ENCODE assay signal across 8 cellular contexts in genomic region chr13:60396783-60397692, GRCh38. TPM values are rescaled to one million over a fixed set of nuclear protein-coding genes. Genes with fewer than 3 reads are reported as not detected.
DNase-seq lines count a peak whose midpoint lies in the region; ATAC-seq lines count a peak whose summit lies in the region.

Gene TDRD3 (plus strand): TSS chr13:60397220. CDS start chr13:60397365, 145 bp downstream.

- H2BK15ac ChIP-seq in mesenchymal stem cell (ENCODE audit: low read depth, poor library complexity, severe bottlenecking): peak within 1 kb of the TSS; percentile 63

- H3K4me3 Mint-ChIP-seq in effector memory CD8-positive, alpha-beta T cell: peak within 1 kb of the TSS; percentile 92 to 93

- no peak within 1 kb of the TSS for H2AK5ac ChIP-seq in mesenchymal stem cell (ENCODE audit: low read length, severe bottlenecking)

- under 1% methylated on average over 38 of the region's 82 CpGs for WGBS in mesenchymal stem cell

- peak within 1 kb of the TSS in 1 of 2 experiments; percentile 35 for H3K23ac ChIP-seq in mesenchymal stem cell (ENCODE audit: low read length in 2 of 2)

- H3K18ac ChIP-seq in mesenchymal stem cell (ENCODE audit: low read depth in 1 of 2, low read length in 2 of 2): peak within 1 kb of the TSS; percentile 89 to 93

- peak within 1 kb of the TSS; percentile 82 to 91 for H3K4ac ChIP-seq in mesenchymal stem cell (ENCODE audit: low read depth in 1 of 2, low read length in 2 of 2)

- H3K4me1 Mint-ChIP-seq in effector memory CD8-positive, alpha-beta T cell (ENCODE audit: low read depth in 2 of 2): peaks cover 19 to 32% of the 10 kb centered on the region in 2 donors

- peak within 1 kb of the TSS; percentile 97 for H3K27ac ChIP-seq in mesenchymal stem cell (ENCODE audit: low read length, poor library complexity, severe bottlenecking)

- H3K27me3 ChIP-seq in mesenchymal stem cell (ENCODE audit: control insufficient read depth in 1 of 2, insufficient read depth in 1 of 2, low read length in 2 of 2): no peaks in the 10 kb centered on the region

- ATAC-seq in GM19467 (IDR thresholded peaks at IDR 0.05; ENCODE audit: unreplicated experiment): peak; percentile 54
- peak; percentile 70 for ATAC-seq in effector memory CD8-positive, alpha-beta T cell (replicated peaks)

- H4K91ac ChIP-seq in mesenchymal stem cell (ENCODE audit: low read length): peak within 1 kb of the TSS; percentile 86

- peak within 1 kb of the TSS; percentile 74 to 86 for H3K14ac ChIP-seq in mesenchymal stem cell (ENCODE audit: low read length in 2 of 2)

- H2BK5ac ChIP-seq in mesenchymal stem cell (ENCODE audit: low read depth, low read length, poor library complexity, severe bottlenecking): peak within 1 kb of the TSS; percentile 95

- peak within 1 kb of the TSS; percentile 93 to 96 for H3K27ac Mint-ChIP-seq in effector memory CD8-positive, alpha-beta T cell

- H3K79me1 ChIP-seq in mesenchymal stem cell (replicated peaks; ENCODE audit: low read length, poor library complexity, severe bottlenecking): peaks cover 9% of the 10 kb centered on the region

- H2AFZ ChIP-seq in mesenchymal stem cell (ENCODE audit: low read depth, low read length): peak within 1 kb of the TSS; percentile 71

- H3K4me3 ChIP-seq in mesenchymal stem cell (ENCODE audit: insufficient read depth in 1 of 2, low read depth in 1 of 2, low read length in 2 of 2): peak within 1 kb of the TSS; percentile 77 to 96

- no peaks in the 10 kb centered on the region for H3K9me3 Mint-ChIP-seq in effector memory CD8-positive, alpha-beta T cell

- H3K4me1 ChIP-seq in mesenchymal stem cell (ENCODE audit: control insufficient read depth, insufficient read depth, low read depth, low read length): no peaks in the 10 kb centered on the region

- H4K8ac ChIP-seq in mesenchymal stem cell (ENCODE audit: low read length): peak within 1 kb of the TSS; percentile 94

- H3K36me3 ChIP-seq in mesenchymal stem cell (ENCODE audit: control insufficient read depth in 1 of 2, insufficient read depth in 2 of 2, low read depth in 1 of 2, low read length in 2 of 2): no peaks in the 10 kb centered on the region

- no peaks in the 10 kb centered on the region for H3K9me3 ChIP-seq in mesenchymal stem cell (ENCODE audit: control insufficient read depth, low read length)

- H3K27me3 Mint-ChIP-seq in effector memory CD8-positive, alpha-beta T cell: no peaks in the 10 kb centered on the region

- peak within 1 kb of the TSS in 1 of 2 experiments; percentile 25 for H2BK12ac ChIP-seq in mesenchymal stem cell (ENCODE audit: low read length in 2 of 2)

- peak; percentile 85 for DNase-seq in COR-L47 (lab: John Stamatoyannopoulos, UW)
- DNase-seq in HPDE6-E6E7 (ENCODE audit: extremely low spot score): peak; percentile 64
- DNase-seq in NOMO-1 (lab: John Stamatoyannopoulos, UW; ENCODE audit: unreplicated experiment in 2 of 2): peak; percentile 82 to 85
- peak; percentile 54 to 68 for DNase-seq in activated CD8-positive, alpha-beta memory T cell treated with anti-CD3 and anti-CD28 coated beads for 4 hours (ENCODE audit: low read depth in 2 of 2)
- DNase-seq in effector memory CD8-positive, alpha-beta T cell: peak; percentile 72 to 75 (median 73)
- DNase-seq in mesenchymal stem cell: peak; percentile 92
- peak; percentile 70 for DNase-seq in stimulated activated CD8-positive, alpha-beta memory T cell treated with anti-CD3 and anti-CD28 coated beads, Interleukin-12 subunit alpha, Interleukin-12 subunit beta, amount 100 ng/mL, for 4 hours (ENCODE audit: low read depth)

- peaks cover 19% of the 10 kb centered on the region for H3K36me3 Mint-ChIP-seq in effector memory CD8-positive, alpha-beta T cell (ENCODE audit: insufficient read depth)

- H3K4me2 ChIP-seq in mesenchymal stem cell (ENCODE audit: low read length, poor library complexity, severe bottlenecking): peak within 1 kb of the TSS; percentile 91

- H3K9ac ChIP-seq in mesenchymal stem cell (ENCODE audit: low read length): peak within 1 kb of the TSS; percentile 98

- peak within 1 kb of the TSS; percentile 89 for H2BK120ac ChIP-seq in mesenchymal stem cell (ENCODE audit: low read depth, low read length)

RNA-seq across cellular contexts. Expression of gene TDRD3, which starts in this region (rescaled TPM):
- polyA plus RNA-seq in mesenchymal stem cell (2013, experiment 1 of 2): 6.9 TPM
- 7.4 TPM for polyA plus RNA-seq in mesenchymal stem cell (2013, experiment 2 of 2)

Comparison
In these comparisons a context has a peak if more than half of its experiments do, and no peak if none do; other contexts are left out.
1. Peak in every context shown above with its lines: DNase-seq, ATAC-seq, H3K4me3 ChIP-seq and H3K27ac ChIP-seq.